ENCODE assay signal across 1 cellular context in genomic region chr20:15702161-15702560, GRCh38.
TF ChIP-seq lines count a peak whose summit lies in the region.

No MANE protein-coding gene starts in this region.

TF ChIP-seq in A549, 52 proteins besides CTCF, POLR2A, EP300 and RAD21 (continued from another document):
- TF ChIP-seq, protein P1, sequence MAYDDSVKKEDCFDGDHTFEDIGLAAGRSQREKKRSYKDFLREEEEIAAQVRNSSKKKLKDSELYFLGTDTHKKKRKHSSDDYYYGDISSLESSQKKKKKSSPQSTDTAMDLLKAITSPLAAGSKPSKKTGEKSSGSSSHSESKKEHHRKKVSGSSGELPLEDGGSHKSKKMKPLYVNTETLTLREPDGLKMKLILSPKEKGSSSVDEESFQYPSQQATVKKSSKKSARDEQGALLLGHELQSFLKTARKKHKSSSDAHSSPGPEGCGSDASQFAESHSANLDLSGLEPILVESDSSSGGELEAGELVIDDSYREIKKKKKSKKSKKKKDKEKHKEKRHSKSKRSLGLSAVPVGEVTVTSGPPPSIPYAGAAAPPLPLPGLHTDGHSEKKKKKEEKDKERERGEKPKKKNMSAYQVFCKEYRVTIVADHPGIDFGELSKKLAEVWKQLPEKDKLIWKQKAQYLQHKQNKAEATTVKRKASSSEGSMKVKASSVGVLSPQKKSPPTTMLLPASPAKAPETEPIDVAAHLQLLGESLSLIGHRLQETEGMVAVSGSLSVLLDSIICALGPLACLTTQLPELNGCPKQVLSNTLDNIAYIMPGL (CRISPR knock-in tag; IDR thresholded peaks at IDR 0.05; ENCODE audit: borderline replicate concordance): no peak
- TF ChIP-seq HOXB5 (CRISPR knock-in tag; IDR thresholded peaks at IDR 0.05): no peak
- TF ChIP-seq, protein P2, sequence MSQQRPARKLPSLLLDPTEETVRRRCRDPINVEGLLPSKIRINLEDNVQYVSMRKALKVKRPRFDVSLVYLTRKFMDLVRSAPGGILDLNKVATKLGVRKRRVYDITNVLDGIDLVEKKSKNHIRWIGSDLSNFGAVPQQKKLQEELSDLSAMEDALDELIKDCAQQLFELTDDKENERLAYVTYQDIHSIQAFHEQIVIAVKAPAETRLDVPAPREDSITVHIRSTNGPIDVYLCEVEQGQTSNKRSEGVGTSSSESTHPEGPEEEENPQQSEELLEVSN (IDR thresholded peaks at IDR 0.05; ENCODE audit: borderline replicate concordance, low read depth): no peak
- TF ChIP-seq GATA3 (IDR thresholded peaks at IDR 0.05; ENCODE audit: borderline replicate concordance): no peak
